1 cellular context compared by ENCODE assay signal in genomic region chr1:212699104-212699838, GRCh38.
TF ChIP-seq lines count a peak whose summit lies in the region.

No MANE protein-coding gene starts in this region.

TF ChIP-seq in HEK293, 187 proteins besides CTCF, POLR2A, EP300 and RAD21 (continued from another document):
- TF ChIP-seq, protein P1, sequence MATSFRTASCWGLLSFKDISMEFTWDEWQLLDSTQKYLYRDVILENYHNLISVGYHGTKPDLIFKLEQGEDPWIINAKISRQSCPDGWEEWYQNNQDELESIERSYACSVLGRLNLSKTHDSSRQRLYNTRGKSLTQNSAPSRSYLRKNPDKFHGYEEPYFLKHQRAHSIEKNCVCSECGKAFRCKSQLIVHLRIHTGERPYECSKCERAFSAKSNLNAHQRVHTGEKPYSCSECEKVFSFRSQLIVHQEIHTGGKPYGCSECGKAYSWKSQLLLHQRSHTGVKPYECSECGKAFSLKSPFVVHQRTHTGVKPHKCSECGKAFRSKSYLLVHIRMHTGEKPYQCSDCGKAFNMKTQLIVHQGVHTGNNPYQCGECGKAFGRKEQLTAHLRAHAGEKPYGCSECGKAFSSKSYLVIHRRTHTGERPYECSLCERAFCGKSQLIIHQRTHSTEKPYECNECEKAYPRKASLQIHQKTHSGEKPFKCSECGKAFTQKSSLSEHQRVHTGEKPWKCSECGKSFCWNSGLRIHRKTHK (tag by site-specific recombination; IDR thresholded peaks at IDR 0.05): no peak
- TF ChIP-seq ZBTB10 (tag by site-specific recombination; IDR thresholded peaks at IDR 0.05) (peak; percentile 92), ZSCAN5A (tag by site-specific recombination; IDR thresholded peaks at IDR 0.05) (peak; percentile 93), ZNF624 (tag by site-specific recombination; IDR thresholded peaks at IDR 0.05) (no peak), ZNF423 (tag by site-specific recombination; IDR thresholded peaks at IDR 0.05) (peak; percentile 91), ZXDB (tag by site-specific recombination; IDR thresholded peaks at IDR 0.05) (peak; percentile 84), ZNF223 (tag by site-specific recombination; IDR thresholded peaks at IDR 0.05) (peak; percentile 33; the same call in 1 of the 2 replicates), ZBTB49 (tag by site-specific recombination; IDR thresholded peaks at IDR 0.05; ENCODE audit: low read depth) (no peak), ZNF114 (tag by site-specific recombination; IDR thresholded peaks at IDR 0.05) (no peak), KLF9 (tag by site-specific recombination; IDR thresholded peaks at IDR 0.05; ENCODE audit: low read depth) (no peak), ZNF311 (tag by site-specific recombination; IDR thresholded peaks at IDR 0.05; ENCODE audit: borderline replicate concordance) (no peak), ZNF561 (tag by site-specific recombination; IDR thresholded peaks at IDR 0.05; ENCODE audit: borderline replicate concordance) (peak; percentile 88), ZSCAN18 (tag by site-specific recombination; IDR thresholded peaks at IDR 0.05) (no peak; the same call in 1 of the 2 replicates), SP7 (tag by site-specific recombination; IDR thresholded peaks at IDR 0.05) (peak; percentile 69), ZNF704 (tag by site-specific recombination; IDR thresholded peaks at IDR 0.05) (no peak), ZNF529 (tag by site-specific recombination; IDR thresholded peaks at IDR 0.05; ENCODE audit: insufficient replicate concordance) (no peak), HIC1 (tag by site-specific recombination; IDR thresholded peaks at IDR 0.05) (peak; percentile 92), TCF7L2 (IDR thresholded peaks at IDR 0.05; ENCODE audit: borderline replicate concordance, low read depth, low read length) (no peak), MEIS1 (CRISPR knock-in tag; IDR thresholded peaks at IDR 0.05; ENCODE audit: borderline replicate concordance) (no peak), ZNF549 (tag by site-specific recombination; IDR thresholded peaks at IDR 0.05) (no peak), GLI4 (tag by site-specific recombination; IDR thresholded peaks at IDR 0.05) (peak; percentile 88), HOXA7 (CRISPR knock-in tag; IDR thresholded peaks at IDR 0.05; ENCODE audit: borderline replicate concordance) (no peak), MZF1 (tag by site-specific recombination; IDR thresholded peaks at IDR 0.05; ENCODE audit: borderline replicate concordance) (no peak), BCL11B (tag by site-specific recombination; IDR thresholded peaks at IDR 0.05; ENCODE audit: low read depth) (peak; percentile 54; the same call in 1 of the 2 replicates), ZNF664 (tag by site-specific recombination; IDR thresholded peaks at IDR 0.05) (no peak), ZSCAN30 (tag by site-specific recombination; IDR thresholded peaks at IDR 0.05) (peak; percentile 94), ZNF560 (tag by site-specific recombination; IDR thresholded peaks at IDR 0.05; ENCODE audit: borderline replicate concordance) (no peak), OSR2 (tag by site-specific recombination; IDR thresholded peaks at IDR 0.05) (peak; percentile 76), ZNF292 (tag by site-specific recombination; IDR thresholded peaks at IDR 0.05; ENCODE audit: borderline replicate concordance, low read depth) (no peak)
- TF ChIP-seq, protein P2, sequence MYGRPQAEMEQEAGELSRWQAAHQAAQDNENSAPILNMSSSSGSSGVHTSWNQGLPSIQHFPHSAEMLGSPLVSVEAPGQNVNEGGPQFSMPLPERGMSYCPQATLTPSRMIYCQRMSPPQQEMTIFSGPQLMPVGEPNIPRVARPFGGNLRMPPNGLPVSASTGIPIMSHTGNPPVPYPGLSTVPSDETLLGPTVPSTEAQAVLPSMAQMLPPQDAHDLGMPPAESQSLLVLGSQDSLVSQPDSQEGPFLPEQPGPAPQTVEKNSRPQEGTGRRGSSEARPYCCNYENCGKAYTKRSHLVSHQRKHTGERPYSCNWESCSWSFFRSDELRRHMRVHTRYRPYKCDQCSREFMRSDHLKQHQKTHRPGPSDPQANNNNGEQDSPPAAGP (tag by site-specific recombination; IDR thresholded peaks at IDR 0.05): peak; percentile 73
- TF ChIP-seq, protein P3, sequence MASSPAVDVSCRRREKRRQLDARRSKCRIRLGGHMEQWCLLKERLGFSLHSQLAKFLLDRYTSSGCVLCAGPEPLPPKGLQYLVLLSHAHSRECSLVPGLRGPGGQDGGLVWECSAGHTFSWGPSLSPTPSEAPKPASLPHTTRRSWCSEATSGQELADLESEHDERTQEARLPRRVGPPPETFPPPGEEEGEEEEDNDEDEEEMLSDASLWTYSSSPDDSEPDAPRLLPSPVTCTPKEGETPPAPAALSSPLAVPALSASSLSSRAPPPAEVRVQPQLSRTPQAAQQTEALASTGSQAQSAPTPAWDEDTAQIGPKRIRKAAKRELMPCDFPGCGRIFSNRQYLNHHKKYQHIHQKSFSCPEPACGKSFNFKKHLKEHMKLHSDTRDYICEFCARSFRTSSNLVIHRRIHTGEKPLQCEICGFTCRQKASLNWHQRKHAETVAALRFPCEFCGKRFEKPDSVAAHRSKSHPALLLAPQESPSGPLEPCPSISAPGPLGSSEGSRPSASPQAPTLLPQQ (tag by site-specific recombination; IDR thresholded peaks at IDR 0.05): peak; percentile 83
- TF ChIP-seq, protein P4, sequence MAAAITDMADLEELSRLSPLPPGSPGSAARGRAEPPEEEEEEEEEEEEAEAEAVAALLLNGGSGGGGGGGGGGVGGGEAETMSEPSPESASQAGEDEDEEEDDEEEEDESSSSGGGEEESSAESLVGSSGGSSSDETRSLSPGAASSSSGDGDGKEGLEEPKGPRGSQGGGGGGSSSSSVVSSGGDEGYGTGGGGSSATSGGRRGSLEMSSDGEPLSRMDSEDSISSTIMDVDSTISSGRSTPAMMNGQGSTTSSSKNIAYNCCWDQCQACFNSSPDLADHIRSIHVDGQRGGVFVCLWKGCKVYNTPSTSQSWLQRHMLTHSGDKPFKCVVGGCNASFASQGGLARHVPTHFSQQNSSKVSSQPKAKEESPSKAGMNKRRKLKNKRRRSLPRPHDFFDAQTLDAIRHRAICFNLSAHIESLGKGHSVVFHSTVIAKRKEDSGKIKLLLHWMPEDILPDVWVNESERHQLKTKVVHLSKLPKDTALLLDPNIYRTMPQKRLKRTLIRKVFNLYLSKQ (tag by site-specific recombination; IDR thresholded peaks at IDR 0.05; ENCODE audit: borderline replicate concordance): no peak
